ENCODE assay signal across 1 cellular context in the genomic region with DNA sequence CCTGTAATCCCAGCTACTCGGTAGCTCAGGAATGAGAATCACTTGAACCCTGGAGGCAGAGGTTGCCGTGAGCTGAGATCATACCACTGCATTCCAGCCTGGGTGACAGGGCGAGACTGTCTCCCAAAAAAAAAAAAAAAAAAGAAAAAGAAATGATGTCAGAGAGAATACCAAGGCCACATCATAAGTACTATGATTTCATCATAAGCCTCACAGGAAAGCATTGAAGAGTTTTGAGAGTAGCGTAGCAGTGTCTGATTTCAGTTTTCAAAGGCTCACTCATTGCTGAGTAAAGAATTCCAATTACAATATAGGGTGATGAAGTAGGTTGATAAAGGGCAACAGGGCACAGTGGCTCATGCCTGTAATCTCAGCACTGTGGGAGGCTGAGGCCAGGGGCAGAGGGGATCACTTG.
TF ChIP-seq lines count a peak whose summit lies in the region.

No MANE protein-coding gene starts in this region.

TF ChIP-seq in HEK293, 187 proteins besides CTCF, POLR2A, EP300 and RAD21 (continued from another document and continues in another):
- TF ChIP-seq, protein P1, sequence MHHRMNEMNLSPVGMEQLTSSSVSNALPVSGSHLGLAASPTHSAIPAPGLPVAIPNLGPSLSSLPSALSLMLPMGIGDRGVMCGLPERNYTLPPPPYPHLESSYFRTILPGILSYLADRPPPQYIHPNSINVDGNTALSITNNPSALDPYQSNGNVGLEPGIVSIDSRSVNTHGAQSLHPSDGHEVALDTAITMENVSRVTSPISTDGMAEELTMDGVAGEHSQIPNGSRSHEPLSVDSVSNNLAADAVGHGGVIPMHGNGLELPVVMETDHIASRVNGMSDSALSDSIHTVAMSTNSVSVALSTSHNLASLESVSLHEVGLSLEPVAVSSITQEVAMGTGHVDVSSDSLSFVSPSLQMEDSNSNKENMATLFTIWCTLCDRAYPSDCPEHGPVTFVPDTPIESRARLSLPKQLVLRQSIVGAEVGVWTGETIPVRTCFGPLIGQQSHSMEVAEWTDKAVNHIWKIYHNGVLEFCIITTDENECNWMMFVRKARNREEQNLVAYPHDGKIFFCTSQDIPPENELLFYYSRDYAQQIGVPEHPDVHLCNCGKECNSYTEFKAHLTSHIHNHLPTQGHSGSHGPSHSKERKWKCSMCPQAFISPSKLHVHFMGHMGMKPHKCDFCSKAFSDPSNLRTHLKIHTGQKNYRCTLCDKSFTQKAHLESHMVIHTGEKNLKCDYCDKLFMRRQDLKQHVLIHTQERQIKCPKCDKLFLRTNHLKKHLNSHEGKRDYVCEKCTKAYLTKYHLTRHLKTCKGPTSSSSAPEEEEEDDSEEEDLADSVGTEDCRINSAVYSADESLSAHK (tag by site-specific recombination; IDR thresholded peaks at IDR 0.05) = no peak
- TF ChIP-seq ZBTB20 (tag by site-specific recombination; IDR thresholded peaks at IDR 0.05) (no peak), ZNF2 (tag by site-specific recombination; IDR thresholded peaks at IDR 0.05) (no peak; the same call in 1 of the 2 replicates), ZNF521 (tag by site-specific recombination; IDR thresholded peaks at IDR 0.05) (no peak), ZNF624 (tag by site-specific recombination; IDR thresholded peaks at IDR 0.05) (no peak), OSR2 (tag by site-specific recombination; IDR thresholded peaks at IDR 0.05) (peak; percentile 40; the same call in 1 of the 2 replicates), ZNF658 (tag by site-specific recombination; IDR thresholded peaks at IDR 0.05) (no peak), ZNF629 (tag by site-specific recombination; IDR thresholded peaks at IDR 0.05) (peak; percentile 97), ZNF621 (tag by site-specific recombination; IDR thresholded peaks at IDR 0.05) (no peak), KLF8 (tag by site-specific recombination; IDR thresholded peaks at IDR 0.05) (no peak), KLF16 (tag by site-specific recombination; IDR thresholded peaks at IDR 0.05) (no peak), ZNF221 (tag by site-specific recombination; IDR thresholded peaks at IDR 0.05; ENCODE audit: borderline replicate concordance) (no peak), ZNF302 (tag by site-specific recombination; IDR thresholded peaks at IDR 0.05; ENCODE audit: low read depth) (no peak), ZNF544 (tag by site-specific recombination; IDR thresholded peaks at IDR 0.05) (no peak), MZF1 (tag by site-specific recombination; IDR thresholded peaks at IDR 0.05; ENCODE audit: borderline replicate concordance) (no peak), ZNF548 (tag by site-specific recombination; IDR thresholded peaks at IDR 0.05) (no peak), ZNF626 (tag by site-specific recombination; IDR thresholded peaks at IDR 0.05) (no peak), ZNF133 (tag by site-specific recombination; IDR thresholded peaks at IDR 0.05) (no peak), OVOL3 (tag by site-specific recombination; IDR thresholded peaks at IDR 0.05) (no peak), ZNF37A (tag by site-specific recombination; IDR thresholded peaks at IDR 0.05) (no peak), ZFHX2 (tag by site-specific recombination; conservative IDR thresholded peaks at IDR 0.05) (no peak), ZNF335 (tag by site-specific recombination; conservative IDR thresholded peaks at IDR 0.05) (peak; percentile 44), ZNF416 (tag by site-specific recombination; IDR thresholded peaks at IDR 0.05) (no peak), GLI2 (tag by site-specific recombination; IDR thresholded peaks at IDR 0.05; ENCODE audit: borderline replicate concordance, low read depth) (no peak), ZSCAN30 (tag by site-specific recombination; IDR thresholded peaks at IDR 0.05) (no peak), ZNF292 (tag by site-specific recombination; IDR thresholded peaks at IDR 0.05; ENCODE audit: borderline replicate concordance, low read depth) (no peak), ZNF239 (tag by site-specific recombination; IDR thresholded peaks at IDR 0.05) (no peak), ZSCAN23 (tag by site-specific recombination; IDR thresholded peaks at IDR 0.05) (no peak), ZNF311 (tag by site-specific recombination; IDR thresholded peaks at IDR 0.05; ENCODE audit: borderline replicate concordance) (no peak), ZFP41 (tag by site-specific recombination; IDR thresholded peaks at IDR 0.05; ENCODE audit: borderline replicate concordance) (no peak), ZBTB8A (tag by site-specific recombination; IDR thresholded peaks at IDR 0.05) (peak; percentile 52; the same call in 1 of the 2 replicates), ZNF837 (tag by site-specific recombination; IDR thresholded peaks at IDR 0.05) (no peak), KLF1 (tag by site-specific recombination; IDR thresholded peaks at IDR 0.05) (no peak)
- TF ChIP-seq, protein P2, sequence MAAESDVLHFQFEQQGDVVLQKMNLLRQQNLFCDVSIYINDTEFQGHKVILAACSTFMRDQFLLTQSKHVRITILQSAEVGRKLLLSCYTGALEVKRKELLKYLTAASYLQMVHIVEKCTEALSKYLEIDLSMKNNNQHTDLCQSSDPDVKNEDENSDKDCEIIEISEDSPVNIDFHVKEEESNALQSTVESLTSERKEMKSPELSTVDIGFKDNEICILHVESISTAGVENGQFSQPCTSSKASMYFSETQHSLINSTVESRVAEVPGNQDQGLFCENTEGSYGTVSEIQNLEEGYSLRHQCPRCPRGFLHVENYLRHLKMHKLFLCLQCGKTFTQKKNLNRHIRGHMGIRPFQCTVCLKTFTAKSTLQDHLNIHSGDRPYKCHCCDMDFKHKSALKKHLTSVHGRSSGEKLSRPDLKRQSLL (tag by site-specific recombination; IDR thresholded peaks at IDR 0.05) = no peak
- TF ChIP-seq, protein P3, sequence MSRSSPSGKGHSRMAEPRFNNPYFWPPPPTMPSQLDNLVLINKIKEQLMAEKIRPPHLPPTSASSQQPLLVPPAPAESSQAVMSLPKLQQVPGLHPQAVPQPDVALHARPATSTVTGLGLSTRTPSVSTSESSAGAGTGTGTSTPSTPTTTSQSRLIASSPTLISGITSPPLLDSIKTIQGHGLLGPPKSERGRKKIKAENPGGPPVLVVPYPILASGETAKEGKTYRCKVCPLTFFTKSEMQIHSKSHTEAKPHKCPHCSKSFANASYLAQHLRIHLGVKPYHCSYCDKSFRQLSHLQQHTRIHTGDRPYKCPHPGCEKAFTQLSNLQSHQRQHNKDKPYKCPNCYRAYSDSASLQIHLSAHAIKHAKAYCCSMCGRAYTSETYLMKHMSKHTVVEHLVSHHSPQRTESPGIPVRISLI (tag by site-specific recombination; IDR thresholded peaks at IDR 0.05) = no peak
- TF ChIP-seq, protein P4, sequence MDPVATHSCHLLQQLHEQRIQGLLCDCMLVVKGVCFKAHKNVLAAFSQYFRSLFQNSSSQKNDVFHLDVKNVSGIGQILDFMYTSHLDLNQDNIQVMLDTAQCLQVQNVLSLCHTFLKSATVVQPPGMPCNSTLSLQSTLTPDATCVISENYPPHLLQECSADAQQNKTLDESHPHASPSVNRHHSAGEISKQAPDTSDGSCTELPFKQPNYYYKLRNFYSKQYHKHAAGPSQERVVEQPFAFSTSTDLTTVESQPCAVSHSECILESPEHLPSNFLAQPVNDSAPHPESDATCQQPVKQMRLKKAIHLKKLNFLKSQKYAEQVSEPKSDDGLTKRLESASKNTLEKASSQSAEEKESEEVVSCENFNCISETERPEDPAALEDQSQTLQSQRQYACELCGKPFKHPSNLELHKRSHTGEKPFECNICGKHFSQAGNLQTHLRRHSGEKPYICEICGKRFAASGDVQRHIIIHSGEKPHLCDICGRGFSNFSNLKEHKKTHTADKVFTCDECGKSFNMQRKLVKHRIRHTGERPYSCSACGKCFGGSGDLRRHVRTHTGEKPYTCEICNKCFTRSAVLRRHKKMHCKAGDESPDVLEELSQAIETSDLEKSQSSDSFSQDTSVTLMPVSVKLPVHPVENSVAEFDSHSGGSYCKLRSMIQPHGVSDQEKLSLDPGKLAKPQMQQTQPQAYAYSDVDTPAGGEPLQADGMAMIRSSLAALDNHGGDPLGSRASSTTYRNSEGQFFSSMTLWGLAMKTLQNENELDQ (tag by site-specific recombination; IDR thresholded peaks at IDR 0.05; ENCODE audit: low read depth) = no peak
- TF ChIP-seq, protein P5, sequence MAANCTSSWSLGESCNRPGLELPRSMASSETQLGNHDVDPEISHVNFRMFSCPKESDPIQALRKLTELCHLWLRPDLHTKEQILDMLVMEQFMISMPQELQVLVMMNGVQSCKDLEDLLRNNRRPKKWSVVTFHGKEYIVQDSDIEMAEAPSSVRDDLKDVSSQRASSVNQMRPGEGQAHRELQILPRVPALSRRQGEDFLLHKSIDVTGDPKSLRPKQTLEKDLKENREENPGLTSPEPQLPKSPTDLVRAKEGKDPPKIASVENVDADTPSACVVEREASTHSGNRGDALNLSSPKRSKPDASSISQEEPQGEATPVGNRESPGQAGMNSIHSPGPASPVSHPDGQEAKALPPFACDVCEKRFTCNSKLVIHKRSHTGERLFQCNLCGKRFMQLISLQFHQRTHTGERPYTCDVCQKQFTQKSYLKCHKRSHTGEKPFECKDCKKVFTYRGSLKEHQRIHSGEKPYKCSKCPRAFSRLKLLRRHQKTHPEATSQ (tag by site-specific recombination; IDR thresholded peaks at IDR 0.05) = no peak
- TF ChIP-seq, protein P6, sequence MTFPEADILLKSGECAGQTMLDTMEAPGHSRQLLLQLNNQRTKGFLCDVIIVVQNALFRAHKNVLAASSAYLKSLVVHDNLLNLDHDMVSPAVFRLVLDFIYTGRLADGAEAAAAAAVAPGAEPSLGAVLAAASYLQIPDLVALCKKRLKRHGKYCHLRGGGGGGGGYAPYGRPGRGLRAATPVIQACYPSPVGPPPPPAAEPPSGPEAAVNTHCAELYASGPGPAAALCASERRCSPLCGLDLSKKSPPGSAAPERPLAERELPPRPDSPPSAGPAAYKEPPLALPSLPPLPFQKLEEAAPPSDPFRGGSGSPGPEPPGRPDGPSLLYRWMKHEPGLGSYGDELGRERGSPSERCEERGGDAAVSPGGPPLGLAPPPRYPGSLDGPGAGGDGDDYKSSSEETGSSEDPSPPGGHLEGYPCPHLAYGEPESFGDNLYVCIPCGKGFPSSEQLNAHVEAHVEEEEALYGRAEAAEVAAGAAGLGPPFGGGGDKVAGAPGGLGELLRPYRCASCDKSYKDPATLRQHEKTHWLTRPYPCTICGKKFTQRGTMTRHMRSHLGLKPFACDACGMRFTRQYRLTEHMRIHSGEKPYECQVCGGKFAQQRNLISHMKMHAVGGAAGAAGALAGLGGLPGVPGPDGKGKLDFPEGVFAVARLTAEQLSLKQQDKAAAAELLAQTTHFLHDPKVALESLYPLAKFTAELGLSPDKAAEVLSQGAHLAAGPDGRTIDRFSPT (tag by site-specific recombination; IDR thresholded peaks at IDR 0.05) = no peak
- TF ChIP-seq, protein P7, sequence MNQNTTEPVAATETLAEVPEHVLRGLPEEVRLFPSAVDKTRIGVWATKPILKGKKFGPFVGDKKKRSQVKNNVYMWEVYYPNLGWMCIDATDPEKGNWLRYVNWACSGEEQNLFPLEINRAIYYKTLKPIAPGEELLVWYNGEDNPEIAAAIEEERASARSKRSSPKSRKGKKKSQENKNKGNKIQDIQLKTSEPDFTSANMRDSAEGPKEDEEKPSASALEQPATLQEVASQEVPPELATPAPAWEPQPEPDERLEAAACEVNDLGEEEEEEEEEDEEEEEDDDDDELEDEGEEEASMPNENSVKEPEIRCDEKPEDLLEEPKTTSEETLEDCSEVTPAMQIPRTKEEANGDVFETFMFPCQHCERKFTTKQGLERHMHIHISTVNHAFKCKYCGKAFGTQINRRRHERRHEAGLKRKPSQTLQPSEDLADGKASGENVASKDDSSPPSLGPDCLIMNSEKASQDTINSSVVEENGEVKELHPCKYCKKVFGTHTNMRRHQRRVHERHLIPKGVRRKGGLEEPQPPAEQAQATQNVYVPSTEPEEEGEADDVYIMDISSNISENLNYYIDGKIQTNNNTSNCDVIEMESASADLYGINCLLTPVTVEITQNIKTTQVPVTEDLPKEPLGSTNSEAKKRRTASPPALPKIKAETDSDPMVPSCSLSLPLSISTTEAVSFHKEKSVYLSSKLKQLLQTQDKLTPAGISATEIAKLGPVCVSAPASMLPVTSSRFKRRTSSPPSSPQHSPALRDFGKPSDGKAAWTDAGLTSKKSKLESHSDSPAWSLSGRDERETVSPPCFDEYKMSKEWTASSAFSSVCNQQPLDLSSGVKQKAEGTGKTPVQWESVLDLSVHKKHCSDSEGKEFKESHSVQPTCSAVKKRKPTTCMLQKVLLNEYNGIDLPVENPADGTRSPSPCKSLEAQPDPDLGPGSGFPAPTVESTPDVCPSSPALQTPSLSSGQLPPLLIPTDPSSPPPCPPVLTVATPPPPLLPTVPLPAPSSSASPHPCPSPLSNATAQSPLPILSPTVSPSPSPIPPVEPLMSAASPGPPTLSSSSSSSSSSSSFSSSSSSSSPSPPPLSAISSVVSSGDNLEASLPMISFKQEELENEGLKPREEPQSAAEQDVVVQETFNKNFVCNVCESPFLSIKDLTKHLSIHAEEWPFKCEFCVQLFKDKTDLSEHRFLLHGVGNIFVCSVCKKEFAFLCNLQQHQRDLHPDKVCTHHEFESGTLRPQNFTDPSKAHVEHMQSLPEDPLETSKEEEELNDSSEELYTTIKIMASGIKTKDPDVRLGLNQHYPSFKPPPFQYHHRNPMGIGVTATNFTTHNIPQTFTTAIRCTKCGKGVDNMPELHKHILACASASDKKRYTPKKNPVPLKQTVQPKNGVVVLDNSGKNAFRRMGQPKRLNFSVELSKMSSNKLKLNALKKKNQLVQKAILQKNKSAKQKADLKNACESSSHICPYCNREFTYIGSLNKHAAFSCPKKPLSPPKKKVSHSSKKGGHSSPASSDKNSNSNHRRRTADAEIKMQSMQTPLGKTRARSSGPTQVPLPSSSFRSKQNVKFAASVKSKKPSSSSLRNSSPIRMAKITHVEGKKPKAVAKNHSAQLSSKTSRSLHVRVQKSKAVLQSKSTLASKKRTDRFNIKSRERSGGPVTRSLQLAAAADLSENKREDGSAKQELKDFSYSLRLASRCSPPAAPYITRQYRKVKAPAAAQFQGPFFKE (tag by site-specific recombination; IDR thresholded peaks at IDR 0.05; ENCODE audit: borderline replicate concordance) = no peak
- TF ChIP-seq, protein P8, sequence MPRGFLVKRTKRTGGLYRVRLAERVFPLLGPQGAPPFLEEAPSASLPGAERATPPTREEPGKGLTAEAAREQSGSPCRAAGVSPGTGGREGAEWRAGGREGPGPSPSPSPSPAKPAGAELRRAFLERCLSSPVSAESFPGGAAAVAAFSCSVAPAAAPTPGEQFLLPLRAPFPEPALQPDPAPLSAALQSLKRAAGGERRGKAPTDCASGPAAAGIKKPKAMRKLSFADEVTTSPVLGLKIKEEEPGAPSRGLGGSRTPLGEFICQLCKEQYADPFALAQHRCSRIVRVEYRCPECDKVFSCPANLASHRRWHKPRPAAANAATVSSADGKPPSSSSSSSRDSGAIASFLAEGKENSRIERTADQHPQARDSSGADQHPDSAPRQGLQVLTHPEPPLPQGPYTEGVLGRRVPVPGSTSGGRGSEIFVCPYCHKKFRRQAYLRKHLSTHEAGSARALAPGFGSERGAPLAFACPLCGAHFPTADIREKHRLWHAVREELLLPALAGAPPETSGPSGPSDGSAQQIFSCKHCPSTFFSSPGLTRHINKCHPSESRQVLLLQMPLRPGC (tag by site-specific recombination; IDR thresholded peaks at IDR 0.05) = peak; percentile 54; the same call in 1 of the 2 replicates
